In genomic region chr5:58965677-58966414, GRCh38 we compare ENCODE assay signal across 1 cellular context.
TF ChIP-seq lines count a peak whose summit lies in the region.

No MANE protein-coding gene starts in this region.

TF ChIP-seq in H1, 55 proteins besides CTCF, POLR2A, EP300 and RAD21 (continued from another document):
- TF ChIP-seq CHD7 (IDR thresholded peaks at IDR 0.05; ENCODE audit: insufficient replicate concordance, low read length): no peak
- TF ChIP-seq MAX (IDR thresholded peaks at IDR 0.05): no peak
